Comparison of ENCODE assay signal across 1 cellular context in the genomic region with DNA sequence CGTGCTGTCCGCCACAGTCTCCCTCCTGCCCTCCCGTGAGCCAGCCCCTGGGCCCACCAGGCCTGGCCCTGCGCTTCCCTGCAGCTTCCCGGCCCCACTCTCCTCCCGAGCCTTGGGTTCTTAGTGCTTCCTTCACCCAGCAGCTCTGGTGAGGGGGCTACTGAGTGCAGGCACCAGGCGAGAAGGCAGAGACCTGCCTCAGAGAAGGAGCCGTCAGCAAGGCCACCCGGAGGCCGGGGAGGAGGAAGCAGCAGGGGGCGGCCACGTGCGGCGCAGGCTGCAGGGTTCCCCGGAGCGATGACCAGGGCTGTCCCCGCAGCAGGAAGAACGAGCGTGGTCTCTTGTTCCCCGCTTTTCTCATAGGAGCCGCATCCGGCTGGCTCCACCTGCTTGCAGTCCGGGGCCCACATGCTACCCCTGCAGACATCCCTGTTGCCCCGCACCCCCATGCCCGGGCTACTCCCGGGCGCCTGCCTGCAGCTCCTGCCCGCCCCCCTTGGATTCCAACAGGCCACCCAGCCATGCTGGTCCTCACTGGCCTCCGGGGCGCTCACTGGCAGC.
TF ChIP-seq lines count a peak whose summit lies in the region.

No MANE protein-coding gene starts in this region.

TF ChIP-seq in HepG2, 621 proteins besides CTCF, POLR2A, EP300 and RAD21 (continued from another document and continues in another):
- TF ChIP-seq, protein P1, sequence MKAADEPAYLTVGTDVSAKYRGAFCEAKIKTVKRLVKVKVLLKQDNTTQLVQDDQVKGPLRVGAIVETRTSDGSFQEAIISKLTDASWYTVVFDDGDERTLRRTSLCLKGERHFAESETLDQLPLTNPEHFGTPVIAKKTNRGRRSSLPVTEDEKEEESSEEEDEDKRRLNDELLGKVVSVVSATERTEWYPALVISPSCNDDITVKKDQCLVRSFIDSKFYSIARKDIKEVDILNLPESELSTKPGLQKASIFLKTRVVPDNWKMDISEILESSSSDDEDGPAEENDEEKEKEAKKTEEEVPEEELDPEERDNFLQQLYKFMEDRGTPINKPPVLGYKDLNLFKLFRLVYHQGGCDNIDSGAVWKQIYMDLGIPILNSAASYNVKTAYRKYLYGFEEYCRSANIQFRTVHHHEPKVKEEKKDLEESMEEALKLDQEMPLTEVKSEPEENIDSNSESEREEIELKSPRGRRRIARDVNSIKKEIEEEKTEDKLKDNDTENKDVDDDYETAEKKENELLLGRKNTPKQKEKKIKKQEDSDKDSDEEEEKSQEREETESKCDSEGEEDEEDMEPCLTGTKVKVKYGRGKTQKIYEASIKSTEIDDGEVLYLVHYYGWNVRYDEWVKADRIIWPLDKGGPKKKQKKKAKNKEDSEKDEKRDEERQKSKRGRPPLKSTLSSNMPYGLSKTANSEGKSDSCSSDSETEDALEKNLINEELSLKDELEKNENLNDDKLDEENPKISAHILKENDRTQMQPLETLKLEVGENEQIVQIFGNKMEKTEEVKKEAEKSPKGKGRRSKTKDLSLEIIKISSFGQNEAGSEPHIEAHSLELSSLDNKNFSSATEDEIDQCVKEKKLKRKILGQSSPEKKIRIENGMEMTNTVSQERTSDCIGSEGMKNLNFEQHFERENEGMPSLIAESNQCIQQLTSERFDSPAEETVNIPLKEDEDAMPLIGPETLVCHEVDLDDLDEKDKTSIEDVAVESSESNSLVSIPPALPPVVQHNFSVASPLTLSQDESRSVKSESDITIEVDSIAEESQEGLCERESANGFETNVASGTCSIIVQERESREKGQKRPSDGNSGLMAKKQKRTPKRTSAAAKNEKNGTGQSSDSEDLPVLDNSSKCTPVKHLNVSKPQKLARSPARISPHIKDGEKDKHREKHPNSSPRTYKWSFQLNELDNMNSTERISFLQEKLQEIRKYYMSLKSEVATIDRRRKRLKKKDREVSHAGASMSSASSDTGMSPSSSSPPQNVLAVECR (CRISPR knock-in tag; IDR thresholded peaks at IDR 0.05; ENCODE audit: borderline replicate concordance), result peak; percentile 55; the same call in 1 of the 2 replicates
- TF ChIP-seq NFRKB (IDR thresholded peaks at IDR 0.05) (no peak), ARNT (IDR thresholded peaks at IDR 0.05) (no peak), ZNF557 (CRISPR knock-in tag; IDR thresholded peaks at IDR 0.05) (peak; percentile 92; the same call in 1 of the 2 replicates), ZNF790 (CRISPR knock-in tag; IDR thresholded peaks at IDR 0.05; ENCODE audit: borderline replicate concordance) (no peak), ZNF598 (CRISPR knock-in tag; IDR thresholded peaks at IDR 0.05; ENCODE audit: borderline replicate concordance) (peak; percentile 76; the same call in 1 of the 2 replicates), ZC3H13 (CRISPR knock-in tag; IDR thresholded peaks at IDR 0.05) (no peak), ZNF460 (CRISPR knock-in tag; IDR thresholded peaks at IDR 0.05; ENCODE audit: borderline replicate concordance) (no peak), ZBTB1 (CRISPR knock-in tag; IDR thresholded peaks at IDR 0.05; ENCODE audit: borderline replicate concordance) (0 out of 2 replicates have a peak, but pooled peaks have one; percentile 44), ZFP62 (CRISPR knock-in tag; IDR thresholded peaks at IDR 0.05) (no peak), GABPA (IDR thresholded peaks at IDR 0.05; ENCODE audit: low read depth, low read length) (no peak), GABPA (CRISPR knock-in tag; IDR thresholded peaks at IDR 0.05; ENCODE audit: low read depth) (no peak), ZNF101 (CRISPR knock-in tag; IDR thresholded peaks at IDR 0.05; ENCODE audit: borderline replicate concordance, low read depth) (no peak), TBX3 (IDR thresholded peaks at IDR 0.05; ENCODE audit: borderline replicate concordance) (no peak), HNRNPLL (IDR thresholded peaks at IDR 0.05; ENCODE audit: low read depth, low read length, poor library complexity, severe bottlenecking) (peak; percentile 40), RFXAP (CRISPR knock-in tag; IDR thresholded peaks at IDR 0.05; ENCODE audit: borderline replicate concordance) (peak; percentile 64; the same call in 1 of the 2 replicates), ZNF572 (CRISPR knock-in tag; IDR thresholded peaks at IDR 0.05) (0 out of 2 replicates have a peak, but pooled peaks have one; percentile 59), HES4 (CRISPR knock-in tag; IDR thresholded peaks at IDR 0.05; ENCODE audit: borderline replicate concordance) (peak; percentile 81; the same call in 1 of the 2 replicates)
- TF ChIP-seq, protein P2, sequence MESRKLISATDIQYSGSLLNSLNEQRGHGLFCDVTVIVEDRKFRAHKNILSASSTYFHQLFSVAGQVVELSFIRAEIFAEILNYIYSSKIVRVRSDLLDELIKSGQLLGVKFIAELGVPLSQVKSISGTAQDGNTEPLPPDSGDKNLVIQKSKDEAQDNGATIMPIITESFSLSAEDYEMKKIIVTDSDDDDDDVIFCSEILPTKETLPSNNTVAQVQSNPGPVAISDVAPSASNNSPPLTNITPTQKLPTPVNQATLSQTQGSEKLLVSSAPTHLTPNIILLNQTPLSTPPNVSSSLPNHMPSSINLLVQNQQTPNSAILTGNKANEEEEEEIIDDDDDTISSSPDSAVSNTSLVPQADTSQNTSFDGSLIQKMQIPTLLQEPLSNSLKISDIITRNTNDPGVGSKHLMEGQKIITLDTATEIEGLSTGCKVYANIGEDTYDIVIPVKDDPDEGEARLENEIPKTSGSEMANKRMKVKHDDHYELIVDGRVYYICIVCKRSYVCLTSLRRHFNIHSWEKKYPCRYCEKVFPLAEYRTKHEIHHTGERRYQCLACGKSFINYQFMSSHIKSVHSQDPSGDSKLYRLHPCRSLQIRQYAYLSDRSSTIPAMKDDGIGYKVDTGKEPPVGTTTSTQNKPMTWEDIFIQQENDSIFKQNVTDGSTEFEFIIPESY (CRISPR knock-in tag; IDR thresholded peaks at IDR 0.05), result peak; percentile 65
- TF ChIP-seq, protein P3, sequence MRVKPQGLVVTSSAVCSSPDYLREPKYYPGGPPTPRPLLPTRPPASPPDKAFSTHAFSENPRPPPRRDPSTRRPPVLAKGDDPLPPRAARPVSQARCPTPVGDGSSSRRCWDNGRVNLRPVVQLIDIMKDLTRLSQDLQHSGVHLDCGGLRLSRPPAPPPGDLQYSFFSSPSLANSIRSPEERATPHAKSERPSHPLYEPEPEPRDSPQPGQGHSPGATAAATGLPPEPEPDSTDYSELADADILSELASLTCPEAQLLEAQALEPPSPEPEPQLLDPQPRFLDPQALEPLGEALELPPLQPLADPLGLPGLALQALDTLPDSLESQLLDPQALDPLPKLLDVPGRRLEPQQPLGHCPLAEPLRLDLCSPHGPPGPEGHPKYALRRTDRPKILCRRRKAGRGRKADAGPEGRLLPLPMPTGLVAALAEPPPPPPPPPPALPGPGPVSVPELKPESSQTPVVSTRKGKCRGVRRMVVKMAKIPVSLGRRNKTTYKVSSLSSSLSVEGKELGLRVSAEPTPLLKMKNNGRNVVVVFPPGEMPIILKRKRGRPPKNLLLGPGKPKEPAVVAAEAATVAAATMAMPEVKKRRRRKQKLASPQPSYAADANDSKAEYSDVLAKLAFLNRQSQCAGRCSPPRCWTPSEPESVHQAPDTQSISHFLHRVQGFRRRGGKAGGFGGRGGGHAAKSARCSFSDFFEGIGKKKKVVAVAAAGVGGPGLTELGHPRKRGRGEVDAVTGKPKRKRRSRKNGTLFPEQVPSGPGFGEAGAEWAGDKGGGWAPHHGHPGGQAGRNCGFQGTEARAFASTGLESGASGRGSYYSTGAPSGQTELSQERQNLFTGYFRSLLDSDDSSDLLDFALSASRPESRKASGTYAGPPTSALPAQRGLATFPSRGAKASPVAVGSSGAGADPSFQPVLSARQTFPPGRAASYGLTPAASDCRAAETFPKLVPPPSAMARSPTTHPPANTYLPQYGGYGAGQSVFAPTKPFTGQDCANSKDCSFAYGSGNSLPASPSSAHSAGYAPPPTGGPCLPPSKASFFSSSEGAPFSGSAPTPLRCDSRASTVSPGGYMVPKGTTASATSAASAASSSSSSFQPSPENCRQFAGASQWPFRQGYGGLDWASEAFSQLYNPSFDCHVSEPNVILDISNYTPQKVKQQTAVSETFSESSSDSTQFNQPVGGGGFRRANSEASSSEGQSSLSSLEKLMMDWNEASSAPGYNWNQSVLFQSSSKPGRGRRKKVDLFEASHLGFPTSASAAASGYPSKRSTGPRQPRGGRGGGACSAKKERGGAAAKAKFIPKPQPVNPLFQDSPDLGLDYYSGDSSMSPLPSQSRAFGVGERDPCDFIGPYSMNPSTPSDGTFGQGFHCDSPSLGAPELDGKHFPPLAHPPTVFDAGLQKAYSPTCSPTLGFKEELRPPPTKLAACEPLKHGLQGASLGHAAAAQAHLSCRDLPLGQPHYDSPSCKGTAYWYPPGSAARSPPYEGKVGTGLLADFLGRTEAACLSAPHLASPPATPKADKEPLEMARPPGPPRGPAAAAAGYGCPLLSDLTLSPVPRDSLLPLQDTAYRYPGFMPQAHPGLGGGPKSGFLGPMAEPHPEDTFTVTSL (CRISPR knock-in tag; IDR thresholded peaks at IDR 0.05; ENCODE audit: borderline replicate concordance), result no peak
- TF ChIP-seq, protein P4, sequence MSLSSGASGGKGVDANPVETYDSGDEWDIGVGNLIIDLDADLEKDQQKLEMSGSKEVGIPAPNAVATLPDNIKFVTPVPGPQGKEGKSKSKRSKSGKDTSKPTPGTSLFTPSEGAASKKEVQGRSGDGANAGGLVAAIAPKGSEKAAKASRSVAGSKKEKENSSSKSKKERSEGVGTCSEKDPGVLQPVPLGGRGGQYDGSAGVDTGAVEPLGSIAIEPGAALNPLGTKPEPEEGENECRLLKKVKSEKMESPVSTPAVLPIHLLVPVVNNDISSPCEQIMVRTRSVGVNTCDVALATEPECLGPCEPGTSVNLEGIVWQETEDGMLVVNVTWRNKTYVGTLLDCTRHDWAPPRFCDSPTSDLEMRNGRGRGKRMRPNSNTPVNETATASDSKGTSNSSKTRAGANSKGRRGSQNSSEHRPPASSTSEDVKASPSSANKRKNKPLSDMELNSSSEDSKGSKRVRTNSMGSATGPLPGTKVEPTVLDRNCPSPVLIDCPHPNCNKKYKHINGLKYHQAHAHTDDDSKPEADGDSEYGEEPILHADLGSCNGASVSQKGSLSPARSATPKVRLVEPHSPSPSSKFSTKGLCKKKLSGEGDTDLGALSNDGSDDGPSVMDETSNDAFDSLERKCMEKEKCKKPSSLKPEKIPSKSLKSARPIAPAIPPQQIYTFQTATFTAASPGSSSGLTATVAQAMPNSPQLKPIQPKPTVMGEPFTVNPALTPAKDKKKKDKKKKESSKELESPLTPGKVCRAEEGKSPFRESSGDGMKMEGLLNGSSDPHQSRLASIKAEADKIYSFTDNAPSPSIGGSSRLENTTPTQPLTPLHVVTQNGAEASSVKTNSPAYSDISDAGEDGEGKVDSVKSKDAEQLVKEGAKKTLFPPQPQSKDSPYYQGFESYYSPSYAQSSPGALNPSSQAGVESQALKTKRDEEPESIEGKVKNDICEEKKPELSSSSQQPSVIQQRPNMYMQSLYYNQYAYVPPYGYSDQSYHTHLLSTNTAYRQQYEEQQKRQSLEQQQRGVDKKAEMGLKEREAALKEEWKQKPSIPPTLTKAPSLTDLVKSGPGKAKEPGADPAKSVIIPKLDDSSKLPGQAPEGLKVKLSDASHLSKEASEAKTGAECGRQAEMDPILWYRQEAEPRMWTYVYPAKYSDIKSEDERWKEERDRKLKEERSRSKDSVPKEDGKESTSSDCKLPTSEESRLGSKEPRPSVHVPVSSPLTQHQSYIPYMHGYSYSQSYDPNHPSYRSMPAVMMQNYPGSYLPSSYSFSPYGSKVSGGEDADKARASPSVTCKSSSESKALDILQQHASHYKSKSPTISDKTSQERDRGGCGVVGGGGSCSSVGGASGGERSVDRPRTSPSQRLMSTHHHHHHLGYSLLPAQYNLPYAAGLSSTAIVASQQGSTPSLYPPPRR (CRISPR knock-in tag; IDR thresholded peaks at IDR 0.05; ENCODE audit: borderline replicate concordance), result peak; percentile 40; the same call in 1 of the 2 replicates
- TF ChIP-seq, protein P5, sequence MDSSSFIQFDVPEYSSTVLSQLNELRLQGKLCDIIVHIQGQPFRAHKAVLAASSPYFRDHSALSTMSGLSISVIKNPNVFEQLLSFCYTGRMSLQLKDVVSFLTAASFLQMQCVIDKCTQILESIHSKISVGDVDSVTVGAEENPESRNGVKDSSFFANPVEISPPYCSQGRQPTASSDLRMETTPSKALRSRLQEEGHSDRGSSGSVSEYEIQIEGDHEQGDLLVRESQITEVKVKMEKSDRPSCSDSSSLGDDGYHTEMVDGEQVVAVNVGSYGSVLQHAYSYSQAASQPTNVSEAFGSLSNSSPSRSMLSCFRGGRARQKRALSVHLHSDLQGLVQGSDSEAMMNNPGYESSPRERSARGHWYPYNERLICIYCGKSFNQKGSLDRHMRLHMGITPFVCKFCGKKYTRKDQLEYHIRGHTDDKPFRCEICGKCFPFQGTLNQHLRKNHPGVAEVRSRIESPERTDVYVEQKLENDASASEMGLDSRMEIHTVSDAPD (CRISPR knock-in tag; IDR thresholded peaks at IDR 0.05), result no peak
- TF ChIP-seq, protein P6, sequence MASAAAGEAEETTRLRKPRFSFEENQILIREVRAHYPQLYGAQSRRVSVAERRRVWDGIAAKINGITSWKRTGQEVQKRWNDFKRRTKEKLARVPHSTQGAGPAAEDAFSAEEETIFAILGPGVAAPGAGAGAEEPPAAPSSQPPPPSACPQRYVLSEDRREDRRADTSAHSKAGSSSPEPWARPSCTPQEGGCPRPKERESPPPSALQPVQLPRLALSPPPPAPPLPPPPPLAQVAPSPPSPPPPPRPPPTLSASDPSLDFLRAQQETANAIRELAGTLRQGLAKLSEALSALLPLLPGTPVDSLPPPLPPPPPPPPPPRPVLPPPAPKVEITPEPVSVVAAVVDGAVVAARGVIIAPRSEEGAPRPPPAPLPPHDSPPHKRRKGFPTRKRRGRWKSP (CRISPR knock-in tag; IDR thresholded peaks at IDR 0.05), result peak; percentile 62; the same call in 1 of the 2 replicates
- TF ChIP-seq, protein P7, sequence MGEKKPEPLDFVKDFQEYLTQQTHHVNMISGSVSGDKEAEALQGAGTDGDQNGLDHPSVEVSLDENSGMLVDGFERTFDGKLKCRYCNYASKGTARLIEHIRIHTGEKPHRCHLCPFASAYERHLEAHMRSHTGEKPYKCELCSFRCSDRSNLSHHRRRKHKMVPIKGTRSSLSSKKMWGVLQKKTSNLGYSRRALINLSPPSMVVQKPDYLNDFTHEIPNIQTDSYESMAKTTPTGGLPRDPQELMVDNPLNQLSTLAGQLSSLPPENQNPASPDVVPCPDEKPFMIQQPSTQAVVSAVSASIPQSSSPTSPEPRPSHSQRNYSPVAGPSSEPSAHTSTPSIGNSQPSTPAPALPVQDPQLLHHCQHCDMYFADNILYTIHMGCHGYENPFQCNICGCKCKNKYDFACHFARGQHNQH (CRISPR knock-in tag; IDR thresholded peaks at IDR 0.05), result no peak; the same call in 1 of the 2 replicates
